Comparison of ENCODE assay signal across 1 cellular context in the genomic region with DNA sequence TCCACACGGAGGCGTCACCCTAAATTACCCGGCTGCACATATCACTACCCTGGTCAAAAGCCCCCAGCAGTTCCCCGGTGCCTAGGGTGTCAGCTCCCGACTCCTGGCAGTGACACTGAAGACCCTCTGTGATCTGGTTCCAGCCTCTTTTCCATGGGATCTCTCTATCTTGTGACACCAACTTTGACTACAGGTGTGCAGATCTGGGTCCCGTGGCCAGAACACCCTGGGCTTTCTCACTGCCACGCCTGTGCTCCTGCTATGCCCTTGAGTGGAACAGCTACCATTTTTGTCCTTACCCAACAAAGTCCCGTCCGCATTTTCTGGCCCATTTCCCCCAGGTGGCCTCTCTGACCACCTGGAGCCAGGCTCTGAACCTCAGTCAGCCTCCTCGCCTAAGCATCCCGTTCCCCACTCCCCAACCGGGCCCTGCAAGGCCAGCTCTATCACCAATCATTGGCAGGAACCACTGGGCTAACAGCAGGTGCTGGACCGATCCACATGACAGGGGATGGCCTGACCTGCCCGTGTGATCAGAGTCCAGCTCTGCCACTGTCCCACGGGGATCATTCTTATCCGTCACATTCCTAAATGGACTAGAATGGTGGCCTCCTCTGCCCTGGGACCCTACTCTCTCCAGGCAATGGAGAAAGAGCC.
TF ChIP-seq lines count a peak whose summit lies in the region.

No MANE protein-coding gene starts in this region.

TF ChIP-seq in HepG2, 621 proteins besides CTCF, POLR2A, EP300 and RAD21 (continued from another document):
- TF ChIP-seq, protein P1, sequence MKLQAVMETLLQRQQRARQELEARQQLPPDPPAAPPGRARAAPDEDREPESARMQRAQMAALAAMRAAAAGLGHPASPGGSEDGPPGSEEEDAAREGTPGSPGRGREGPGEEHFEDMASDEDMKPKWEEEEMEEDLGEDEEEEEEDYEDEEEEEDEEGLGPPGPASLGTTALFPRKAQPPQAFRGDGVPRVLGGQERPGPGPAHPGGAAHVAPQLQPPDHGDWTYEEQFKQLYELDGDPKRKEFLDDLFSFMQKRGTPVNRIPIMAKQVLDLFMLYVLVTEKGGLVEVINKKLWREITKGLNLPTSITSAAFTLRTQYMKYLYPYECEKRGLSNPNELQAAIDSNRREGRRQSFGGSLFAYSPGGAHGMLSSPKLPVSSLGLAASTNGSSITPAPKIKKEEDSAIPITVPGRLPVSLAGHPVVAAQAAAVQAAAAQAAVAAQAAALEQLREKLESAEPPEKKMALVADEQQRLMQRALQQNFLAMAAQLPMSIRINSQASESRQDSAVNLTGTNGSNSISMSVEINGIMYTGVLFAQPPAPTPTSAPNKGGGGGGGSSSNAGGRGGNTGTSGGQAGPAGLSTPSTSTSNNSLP (IDR thresholded peaks at IDR 0.05; ENCODE audit: low read depth, low read length) = no peak
- TF ChIP-seq RNF2 (conservative IDR thresholded peaks at IDR 0.05; ENCODE audit: low read depth) (no peak), ZFY (CRISPR knock-in tag; IDR thresholded peaks at IDR 0.05) (0 out of 2 replicates have a peak, but pooled peaks have one; percentile 30), DR1 (CRISPR knock-in tag; IDR thresholded peaks at IDR 0.05) (no peak), GTF3A (CRISPR knock-in tag; conservative IDR thresholded peaks at IDR 0.05) (no peak), MED1 (CRISPR knock-in tag; IDR thresholded peaks at IDR 0.05) (peak; percentile 14; the same call in 1 of the 2 replicates)
